ENCODE assay signal across 29 cellular contexts in genomic region chr3:72232777-72233176, GRCh38.
A peak's percentile ranks its signal among the peaks of the same experiment; 100 is the strongest.
DNase-seq lines count a peak whose midpoint lies in the region; ATAC-seq and TF ChIP-seq lines count a peak whose summit lies in the region.
"Had no signal": no experiment of that assay in that cellular context is flagged by ENCODE, and none has a peak within 500 bp of the region (broad histone marks: within the 10 kb centered on the region; RNA-seq: fewer than 3 reads in every experiment).

No MANE protein-coding gene starts in this region.

- H3K27me3 Mint-ChIP-seq in GM23338 (ENCODE audit: insufficient read depth, low read depth, poor library complexity) = peaks cover 4% of the 10 kb centered on the region

- peaks cover 2% of the 10 kb centered on the region for H3K4me1 Mint-ChIP-seq in GM23338
- H3K4me1 Mint-ChIP-seq: central memory CD8-positive, alpha-beta T cell had no signal

- H3K36me3 Mint-ChIP-seq in GM23338 (ENCODE audit: low read depth) = no peaks in the 10 kb centered on the region

- H3K36me3 ChIP-seq in BLaER1 (no peaks in the 10 kb centered on the region), GM23338 (ENCODE audit: insufficient read depth) (no peaks in the 10 kb centered on the region)
- H3K36me3 ChIP-seq: right atrium auricular region, thyroid gland, uterus had no signal

- H3K4me3 ChIP-seq in BLaER1 (no peak overlapping the region), GM23338 (no peak overlapping the region)
- H3K4me3 ChIP-seq: A549, right atrium auricular region, thyroid gland, uterus had no signal

- H3K27me3 ChIP-seq in BLaER1 (no peaks in the 10 kb centered on the region), GM23338 (ENCODE audit: insufficient read depth) (no peaks in the 10 kb centered on the region)
- H3K27me3 ChIP-seq: right atrium auricular region, thyroid gland, uterus had no signal

- H3K27ac ChIP-seq in BLaER1 = no peak overlapping the region
- no peak overlapping the region for H3K27ac ChIP-seq in GM23338 (ENCODE audit: low read depth)
- H3K27ac ChIP-seq: A549, right atrium auricular region, thyroid gland, uterus had no signal

- no peak overlapping the region for H3K27ac Mint-ChIP-seq in GM23338
- H3K27ac Mint-ChIP-seq: activated naive CD4-positive, alpha-beta T cell treated with anti-CD3 and anti-CD28 coated beads for 36 hours; stimulated activated naive CD8-positive, alpha-beta T cell treated with anti-CD3 and anti-CD28 coated beads, Interleukin-15, amount 100 ng/mL, for 72 hours had no signal

- H3K9me2 ChIP-seq in GM23338 (ENCODE audit: insufficient read depth) = peaks cover 13% of the 10 kb centered on the region; the same call in 1 of the 2 replicates
- H3K9me2 ChIP-seq: SK-N-SH had no signal

- H3K9me3 ChIP-seq in BLaER1 = no peaks in the 10 kb centered on the region
- H3K9me3 ChIP-seq: Caco-2, right atrium auricular region, SK-N-SH, thyroid gland, uterus had no signal

- H3F3A ChIP-seq in GM23338 (replicated peaks; ENCODE audit: low read depth) = no peaks in the 10 kb centered on the region

- H3K4me3 Mint-ChIP-seq in GM23338 = no peak overlapping the region
- H3K4me3 Mint-ChIP-seq: activated naive CD4-positive, alpha-beta T cell treated with anti-CD3 and anti-CD28 coated beads for 36 hours; central memory CD8-positive, alpha-beta T cell; stimulated activated naive CD8-positive, alpha-beta T cell treated with anti-CD3 and anti-CD28 coated beads, Interleukin-15, amount 100 ng/mL, for 72 hours had no signal

- no peak overlapping the region for H3K9ac ChIP-seq in BLaER1
- H3K9ac ChIP-seq: SK-N-SH had no signal

- peaks cover 60% of the 10 kb centered on the region for H3K4me1 ChIP-seq in BLaER1
- H3K4me1 ChIP-seq in GM23338 (ENCODE audit: insufficient read depth) = no peaks in the 10 kb centered on the region
- H3K4me1 ChIP-seq: A549, Caco-2, thyroid gland had no signal

- H4K20me1 ChIP-seq in BLaER1 (no peaks in the 10 kb centered on the region), GM23338 (replicated peaks; ENCODE audit: insufficient read depth) (no peaks in the 10 kb centered on the region)

- peaks cover 2% of the 10 kb centered on the region; the same call in 1 of the 3 replicates for H3K9me3 Mint-ChIP-seq in GM23338
- H3K9me3 Mint-ChIP-seq: activated naive CD4-positive, alpha-beta T cell treated with anti-CD3 and anti-CD28 coated beads for 36 hours; central memory CD8-positive, alpha-beta T cell had no signal

- no peaks in the 10 kb centered on the region for H3K79me2 ChIP-seq in GM23338 (replicated peaks; ENCODE audit: insufficient read depth)

- peak; percentile 31 to 43; a peak in 2 of 4 replicates for TF ChIP-seq CTCF in GM23338 (conservative IDR thresholded peaks at IDR 0.05; ENCODE audit: low read depth in 2 of 2)

- peak overlapping the region; percentile 85 for H2AFZ ChIP-seq in GM23338

- peak; percentile 74 for ATAC-seq in GM23338
- no peak for ATAC-seq in GM19035 (IDR thresholded peaks at IDR 0.05; ENCODE audit: unreplicated experiment)
- ATAC-seq: A549; HCT116; HepG2; PC-3; stimulated activated naive CD8-positive, alpha-beta T cell treated with anti-CD3 and anti-CD28 coated beads, Interleukin-15, amount 100 ng/mL, for 72 hours had no signal

- H3K4me2 ChIP-seq in BLaER1 (peak overlapping the region; percentile 60), GM23338 (no peak overlapping the region)
- H3K4me2 ChIP-seq: A549, SK-N-SH had no signal

- peak; percentile 50 for DNase-seq in GM23338 (ENCODE audit: low spot score)
- peak; percentile 38 for DNase-seq in SK-N-DZ (ENCODE audit: low spot score)
- peak; percentile 36 for DNase-seq in germinal center (ENCODE audit: low spot score)
- no peak for DNase-seq in HK-2 (ENCODE audit: unreplicated experiment)
- DNase-seq in D341Med (ENCODE audit: low spot score) = no peak
- DNase-seq in activated CD8-positive, alpha-beta memory T cell treated with anti-CD3 and anti-CD28 coated beads, Interleukin-2, amount 50 U/mL, for 48 hours = no peak
- DNase-seq: activated CD4-positive, alpha-beta T cell treated with anti-CD3 and anti-CD28 coated beads, Interleukin-2, amount 50 U/mL, for 48 hours; activated naive CD4-positive, alpha-beta T cell treated with anti-CD3 and anti-CD28 coated beads for 36 hours; Caco-2; dermis blood vessel endothelial cell; GDM1; kidney glomerular epithelial cell; MV-4-11; NCI-H146; NCI-H446; NCI-H748 treated with DMSO at 0.1 percent for 48 hours; PC-3; SK-N-SH; stimulated activated CD4-positive, alpha-beta T cell treated with anti-CD3 and anti-CD28 coated beads, Interleukin-1b, Interleukin-23, amount 100 ng/mL, for 48 hours; stimulated activated naive CD8-positive, alpha-beta T cell treated with anti-CD3 and anti-CD28 coated beads, Interleukin-15, amount 100 ng/mL, for 72 hours; thyroid gland; uterus had no signal

TF ChIP-seq in GM23338, 12 proteins besides CTCF, POLR2A, EP300 and RAD21 (continues in another document):
- TF ChIP-seq JUNB (IDR thresholded peaks at IDR 0.05; ENCODE audit: unreplicated experiment) = no peak
- TF ChIP-seq ETS1 (IDR thresholded peaks at IDR 0.05) = no peak
- TF ChIP-seq STAT1 (IDR thresholded peaks at IDR 0.05; ENCODE audit: unreplicated experiment) = no peak
- no peak for TF ChIP-seq CREB1 (CRISPR knock-in tag; IDR thresholded peaks at IDR 0.05; ENCODE audit: low read depth)
- TF ChIP-seq NANOG (IDR thresholded peaks at IDR 0.05; ENCODE audit: borderline replicate concordance) = no peak
- TF ChIP-seq ZNF462 (CRISPR knock-in tag; IDR thresholded peaks at IDR 0.05) = no peak
- no peak for TF ChIP-seq ZNF114 (CRISPR knock-in tag; IDR thresholded peaks at IDR 0.05)
- TF ChIP-seq POLR2AphosphoS5 (IDR thresholded peaks at IDR 0.05; ENCODE audit: low read depth) = no peak

Comparison
In these comparisons a context has a peak if more than half of its experiments do, and no peak if none do; other contexts are left out.
1. DNase-seq: peak in GM23338 (single experiment), SK-N-DZ (single experiment) and germinal center (single experiment); none in HK-2 (single experiment), D341Med (single experiment) and activated CD8-positive, alpha-beta memory T cell treated with anti-CD3 and anti-CD28 coated beads, Interleukin-2, amount 50 U/mL, for 48 hours (single experiment).